In the genomic region with DNA sequence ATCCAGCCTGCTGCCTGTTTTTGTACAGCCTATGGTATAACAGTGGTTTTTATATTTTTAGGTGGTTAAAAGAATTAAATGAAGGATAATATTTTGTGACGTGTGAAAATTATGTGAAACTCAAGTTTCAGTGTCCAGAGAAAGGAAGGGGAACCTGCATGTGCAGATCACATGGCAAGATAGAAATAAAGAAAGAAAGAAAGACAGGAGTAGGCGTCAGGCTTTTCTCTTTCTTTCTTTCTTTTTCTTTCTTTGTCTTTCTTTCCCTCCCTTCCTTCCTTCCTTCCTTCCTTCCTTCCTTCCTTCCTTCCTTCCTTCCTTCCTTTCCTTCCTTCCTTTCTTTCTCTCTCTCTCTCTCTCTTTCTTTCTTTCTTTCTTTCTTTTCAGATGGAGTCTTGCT, we compare ENCODE assay signal across 19 cellular contexts.
"Had no signal": no experiment of that assay in that cellular context is flagged by ENCODE, and none has a peak within 500 bp of the region (broad histone marks: within the 10 kb centered on the region; RNA-seq: fewer than 3 reads in every experiment).

No MANE protein-coding gene starts in this region.

- H3K27ac ChIP-seq: cardiac muscle cell, pancreas, right lobe of liver, testis, upper lobe of right lung had no signal

- H3K4me1 ChIP-seq: pancreas, right lobe of liver, testis, upper lobe of right lung had no signal

- H3K4me1 Mint-ChIP-seq: WTC11 had no signal

- H3K36me3 ChIP-seq: cardiac muscle cell, pancreas, right lobe of liver, upper lobe of right lung had no signal

- H3K4me3 Mint-ChIP-seq: dendritic cell treated with granulocyte-macrophage colony-stimulating factor and Interleukin-4, amounts not matched to agents 40 ng/mL and 50 ng/mL, for 4 days; WTC11 had no signal

- ATAC-seq: left cardiac atrium; naive thymus-derived CD4-positive, alpha-beta T cell; pancreas; right lobe of liver; Right ventricle myocardium inferior; upper lobe of right lung; WTC11 had no signal

- DNase-seq: activated CD4-positive, alpha-beta T cell treated with anti-CD3 and anti-CD28 coated beads for 4 hours; activated gamma-delta T cell treated with Interleukin-2 at 50 U/mL for 16 hours; amniotic stem cell; effector CD8-positive, alpha-beta T cell; left cardiac atrium; mesendoderm; naive thymus-derived CD4-positive, alpha-beta T cell; pancreas; right lobe of liver; small intestine; stimulated activated CD4-positive, alpha-beta T cell treated with anti-CD3 and anti-CD28 coated beads, Interleukin-15, amount 100 ng/mL, for 24 hours; stimulated activated CD4-positive, alpha-beta T cell treated with anti-CD3 and anti-CD28 coated beads, Interleukin-2, amount 100 ng/mL, for 48 hours; SW 1271; testis; upper lobe of right lung had no signal

- H3K27me3 ChIP-seq: cardiac muscle cell, pancreas, right lobe of liver, testis, upper lobe of right lung had no signal

- H3K9me3 Mint-ChIP-seq: dendritic cell treated with granulocyte-macrophage colony-stimulating factor and Interleukin-4, amounts not matched to agents 40 ng/mL and 50 ng/mL, for 4 days had no signal

- H3K27ac Mint-ChIP-seq: dendritic cell treated with granulocyte-macrophage colony-stimulating factor and Interleukin-4, amounts not matched to agents 40 ng/mL and 50 ng/mL, for 4 days; WTC11 had no signal

- H3K9me3 ChIP-seq: pancreas, right lobe of liver, testis, upper lobe of right lung had no signal

- H3K36me3 Mint-ChIP-seq: WTC11 had no signal

- H3K27me3 Mint-ChIP-seq: dendritic cell treated with granulocyte-macrophage colony-stimulating factor and Interleukin-4, amounts not matched to agents 40 ng/mL and 50 ng/mL, for 4 days; naive thymus-derived CD4-positive, alpha-beta T cell had no signal

- H3K4me3 ChIP-seq: cardiac muscle cell, pancreas, right lobe of liver, testis, upper lobe of right lung had no signal
